In the genomic region with DNA sequence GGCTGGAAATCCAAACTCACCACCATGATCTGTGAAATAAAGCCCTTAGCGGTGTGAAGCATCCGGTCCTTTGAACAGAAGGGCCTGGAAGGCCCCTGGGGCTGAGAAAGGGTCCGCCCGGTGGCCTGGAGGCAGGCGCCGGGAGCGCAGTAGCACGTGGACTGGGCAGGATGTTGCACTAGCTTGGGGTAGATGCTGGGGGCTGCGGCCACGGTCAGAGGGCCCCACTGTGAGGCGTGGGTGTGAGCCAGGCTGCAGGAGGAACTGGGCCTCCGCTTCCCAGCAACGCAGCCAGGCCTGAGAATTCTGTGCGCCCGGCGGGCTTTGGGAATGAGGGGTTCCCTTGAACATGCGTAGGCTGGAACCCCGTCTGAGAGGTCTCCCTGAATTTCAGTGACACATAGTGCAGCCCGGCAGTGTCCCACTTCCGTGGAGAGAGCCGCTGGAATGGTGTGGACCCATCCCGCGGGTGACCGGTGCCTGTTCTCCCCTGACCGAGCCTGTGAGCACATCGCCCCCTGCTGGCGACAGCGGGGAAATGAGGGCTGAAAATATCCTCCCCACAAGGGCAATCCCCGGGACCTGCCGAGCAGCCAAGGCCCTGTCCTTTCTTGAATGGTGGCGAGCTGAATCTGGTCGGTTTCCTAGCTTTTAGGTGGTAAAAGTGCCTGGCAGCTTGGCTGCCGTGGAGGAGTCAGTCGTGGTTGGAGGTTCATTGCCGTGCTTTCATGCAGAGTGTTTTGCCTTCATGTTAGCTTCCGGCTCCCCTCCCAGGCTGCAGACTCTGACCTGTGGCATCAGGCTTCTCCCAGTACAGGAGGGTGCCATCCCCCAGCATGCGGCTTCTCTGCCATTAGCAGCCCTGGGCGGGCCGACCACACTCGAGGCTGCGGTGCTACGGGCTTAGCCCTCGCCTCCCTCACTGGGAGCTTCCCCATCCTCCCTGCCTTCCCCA, we compare ENCODE assay signal across 8 cellular contexts. TPM values are rescaled to one million over a fixed set of nuclear protein-coding genes. Genes with fewer than 3 reads are reported as not detected.
DNase-seq lines count a peak whose midpoint lies in the region; ATAC-seq and TF ChIP-seq lines count a peak whose summit lies in the region.

No MANE protein-coding gene starts in this region.

- H3K27ac ChIP-seq in heart right ventricle: no peak overlapping the region
- H3K27ac ChIP-seq in prostate gland: peak overlapping the region; percentile 41 to 77
- H3K27ac ChIP-seq in aorta (ENCODE audit: low read depth in 1 of 2, low read length in 2 of 2): no peak overlapping the region

- H3K9ac ChIP-seq in adipocyte (ENCODE audit: low read length): no peak overlapping the region

- no peak for TF ChIP-seq POLR2A in prostate gland (IDR thresholded peaks at IDR 0.05)

- DNase-seq in ACHN: peak; percentile 70
- peak; percentile 84 for DNase-seq in GM13977 (ENCODE audit: low spot score)
- peak; percentile 41 for DNase-seq in SKM-1 treated with dmso at 0.1 percent for 144 hours (lab: John Stamatoyannopoulos, UW; ENCODE audit: unreplicated experiment)
- peak; percentile 70 for DNase-seq in adipocyte (ENCODE audit: low read depth)
- DNase-seq in heart right ventricle: peak; percentile 47 to 68
- peak; percentile 69 for DNase-seq in prostate gland (ENCODE audit: low spot score)
- DNase-seq in aorta: peak; percentile 64 to 87

- in situ Hi-C loops in ACHN (cut with HindIII; ENCODE audit: low pct_ligation_motif_present, low pct_unique_long_range_greater_than_20kb, low sequenced_read_pairs) (no loop called here), GM13977 (cut with MboI; ENCODE audit: low pct_unique_long_range_greater_than_20kb, low sequenced_read_pairs, unreplicated experiment) (loop anchor here (10.0 to 25.0 kb wide), 2 partner anchors 255 to 1133 kb away; no protein-coding TSS in a partner anchor)

- H3K4me1 ChIP-seq in adipocyte (ENCODE audit: control insufficient read depth, insufficient read depth, low read length): no peaks in the 10 kb centered on the region
- H3K4me1 ChIP-seq in heart right ventricle: peaks cover 0 to 10% (median 4%) of the 10 kb centered on the region in 9 donors
- peaks cover 14% of the 10 kb centered on the region for H3K4me1 ChIP-seq in prostate gland (replicated peaks)
- H3K4me1 ChIP-seq in aorta (ENCODE audit: control insufficient read depth in 1 of 2, insufficient read depth in 2 of 2, low read length in 2 of 2): no peaks in the 10 kb centered on the region

- 64 to 66% methylated on average over 43 of the region's 43 CpGs for WGBS in heart right ventricle, 2 donors
- 71% methylated on average over 40 of the region's 43 CpGs for WGBS in prostate gland
- 63 to 66% methylated on average over 42 to 43 of the region's 43 CpGs for WGBS in aorta, 2 donors

- no peaks in the 10 kb centered on the region for H3K27me3 ChIP-seq in adipocyte (replicated peaks; ENCODE audit: control insufficient read depth, insufficient read depth, low read length)
- no peaks in the 10 kb centered on the region for H3K27me3 ChIP-seq in heart right ventricle
- H3K27me3 ChIP-seq in prostate gland (replicated peaks; ENCODE audit: insufficient read depth): no peaks in the 10 kb centered on the region
- no peaks in the 10 kb centered on the region for H3K27me3 ChIP-seq in aorta (ENCODE audit: control insufficient read depth in 1 of 2, insufficient read depth in 2 of 2, low read length in 1 of 2)

- H3K4me3 ChIP-seq in adipocyte (ENCODE audit: low read length) (no peak overlapping the region), heart right ventricle (no peak overlapping the region), prostate gland (no peak overlapping the region), aorta (ENCODE audit: low read length in 2 of 2) (no peak overlapping the region)

- peak; percentile 96 for TF ChIP-seq CTCF in GM13977 (IDR thresholded peaks at IDR 0.05; ENCODE audit: extremely low read depth, insufficient read depth, missing control alignments)
- peak; percentile 71 to 91 (median 84) for TF ChIP-seq CTCF in heart right ventricle (IDR thresholded peaks at IDR 0.05)
- peak; percentile 75 to 94 (median 88) for TF ChIP-seq CTCF in prostate gland (IDR thresholded peaks at IDR 0.05)

- H3K36me3 ChIP-seq in adipocyte (ENCODE audit: control insufficient read depth, insufficient read depth, low read length, severe bottlenecking) (peaks cover 51% of the 10 kb centered on the region), heart right ventricle (peaks cover 0 to 18% (median 0%) of the 10 kb centered on the region in 9 donors), prostate gland (peaks cover 0 to 6% of the 10 kb centered on the region in 2 donors), aorta (ENCODE audit: control insufficient read depth in 1 of 2, insufficient read depth in 2 of 2, low read length in 1 of 2) (no peaks in the 10 kb centered on the region)

- ATAC-seq in HG03175 (IDR thresholded peaks at IDR 0.05; ENCODE audit: unreplicated experiment) (peak; percentile 77), heart right ventricle (peak; percentile 51 to 80 (median 74)), aorta (ENCODE audit: low FRiP score) (peak; percentile 73)

- intact Hi-C loops in heart right ventricle (cut with DNase I) (loop anchor here in 3 of 10 donors (5.0 kb wide), 2 partner anchors 72 to 77 kb away; no protein-coding TSS in a partner anchor), prostate gland (cut with DNase I) (no loop called here), aorta (cut with DNase I) (no loop called here)

- H3K9me3 ChIP-seq in adipocyte (ENCODE audit: control insufficient read depth, low read length) (no peaks in the 10 kb centered on the region), heart right ventricle (no peaks in the 10 kb centered on the region), prostate gland (no peaks in the 10 kb centered on the region), aorta (ENCODE audit: control insufficient read depth, low read length) (no peaks in the 10 kb centered on the region)

RNA-seq across cellular contexts. Expression of a gene that starts 43.8 kb away (rescaled TPM):
- total RNA-seq in heart right ventricle (100 to 1,000 TPM in 1 of 10 donors, 10 to 100 TPM in 9; 74.8 to 107 (median 92.3) TPM), prostate gland (10 to 100 TPM; 41.1 to 64.4 TPM), aorta (10 to 100 TPM; 45.4 to 45.5 TPM)
- polyA plus RNA-seq in heart right ventricle (10 to 100 TPM; 47.3 to 52.6 TPM), aorta (10 to 100 TPM; 30.2 to 36.8 TPM)

RNA-seq across cellular contexts. Expression of a gene that starts 45.5 kb away (rescaled TPM):
- total RNA-seq in heart right ventricle: 10 to 100 TPM in 9 of 10 donors, 1 to 10 TPM in 1; 8.6 to 23.7 (median 18.7) TPM
- 1 to 10 TPM; 6.7 to 8.0 TPM for polyA plus RNA-seq in heart right ventricle
- 10 to 100 TPM; 49.8 to 64.6 TPM for total RNA-seq in prostate gland
- 1 to 10 TPM; 1.8 to 5.1 TPM for total RNA-seq in aorta
- 1 to 10 TPM; 1.3 to 2.3 TPM for polyA plus RNA-seq in aorta

Comparison
In these comparisons a context has a peak if more than half of its experiments do, and no peak if none do; other contexts are left out.
1. H3K27ac ChIP-seq: peak in prostate gland (2 of 2); none in heart right ventricle (0 of 10) and aorta (0 of 2).
2. Peak in every context shown above with its lines, with median percentiles within 50 percentile points of each other: DNase-seq, CTCF ChIP-seq and ATAC-seq.